8 cellular contexts compared by ENCODE assay signal in genomic region chr17:21457051-21458026, GRCh38.
DNase-seq lines count a peak whose midpoint lies in the region; ATAC-seq and TF ChIP-seq lines count a peak whose summit lies in the region.

No MANE protein-coding gene starts in this region.

- peak; percentile 76 for DNase-seq in GM04504 (ENCODE audit: low read depth)
- peak; percentile 61 for DNase-seq in HFF-Myc (ENCODE audit: extremely low read depth, low read depth)
- DNase-seq in NB4 (ENCODE audit: low read depth) = peak; percentile 90
- peak; percentile 92 for DNase-seq in SW480 (ENCODE audit: low spot score)
- DNase-seq in activated naive CD8-positive, alpha-beta T cell treated with anti-CD3 and anti-CD28 coated beads, Interleukin-2, amount 50 U/mL, for 16 hours (ENCODE audit: low read depth, low spot score) = peak; percentile 89
- peak; percentile 90 for DNase-seq in left cardiac atrium
- DNase-seq in renal cortical epithelial cell (ENCODE audit: low read depth) = peak; percentile 78

- TF ChIP-seq CTCF in HFF-Myc (IDR thresholded peaks at IDR 0.05; ENCODE audit: low read depth, low read length, missing control alignments) (peak; percentile 89), NB4 (IDR thresholded peaks at IDR 0.05; ENCODE audit: low read depth, low read length) (peak; percentile 80)

- TF ChIP-seq POLR2A in NB4 (IDR thresholded peaks at IDR 0.05; ENCODE audit: extremely low read depth, insufficient read length) = no peak

- intact Hi-C loops in left cardiac atrium (cut with DNase I) = loop anchor here (1.0 to 10.0 kb wide), 3 partner anchors 54 to 343 kb away; no protein-coding TSS in a partner anchor

- peak; percentile 92 to 94 for ATAC-seq in left cardiac atrium
- ATAC-seq in HG03469 (IDR thresholded peaks at IDR 0.05; ENCODE audit: unreplicated experiment) = no peak

- H3K4me3 ChIP-seq in HFF-Myc (replicated peaks; ENCODE audit: low read depth, low read length) = no peak overlapping the region
- no peak overlapping the region for H3K4me3 ChIP-seq in NB4 (ENCODE audit: low read depth, low read length)
